ENCODE assay signal across 8 cellular contexts in genomic region chr1:223711838-223712183, GRCh38. TPM values are rescaled to one million over a fixed set of nuclear protein-coding genes. Genes with fewer than 3 reads are reported as not detected.
A peak's percentile ranks its signal among the peaks of the same experiment; 100 is the strongest.
DNase-seq lines count a peak whose midpoint lies in the region; ATAC-seq, FAIRE-seq and TF ChIP-seq lines count a peak whose summit lies in the region.

No MANE protein-coding gene starts in this region.

- no peak for DNase-seq in T-helper 1 cell
- DNase-seq in adrenal gland, result no peak
- peak; percentile 36 for DNase-seq in kidney
- DNase-seq in GM12892 (ENCODE audit: insufficient read length), result no peak
- DNase-seq in stimulated activated CD4-positive, alpha-beta T cell treated with anti-CD3 and anti-CD28 coated beads, Interleukin-12 subunit alpha, Interleukin-12 subunit beta, amount 100 ng/mL, for 4 hours, result no peak

- H3K4me3 Mint-ChIP-seq in T-helper 1 cell treated with Interleukin-12 subunit alpha and Interleukin-12 subunit beta and Interleukin-4 antibody, amounts not matched to agents 30 μg/mL and 1 μg/mL, for 36 hours, result peak overlapping the region; percentile 57

- H3K9ac ChIP-seq in kidney (ENCODE audit: low read length in 2 of 2) (peak overlapping the region; percentile 17 to 81), subcutaneous abdominal adipose tissue (ENCODE audit: low read length in 5 of 5) (peak overlapping the region; percentile 17 to 77 (median 65))

- FAIRE-seq in kidney (lab: Jason Lieb, UNC) (no peak), GM12892 (lab: Jason Lieb, UNC) (no peak)

- TF ChIP-seq CTCF in adrenal gland (IDR thresholded peaks at IDR 0.05), result no peak
- no peak for TF ChIP-seq CTCF in kidney (IDR thresholded peaks at IDR 0.05; ENCODE audit: borderline replicate concordance, extremely low read depth, insufficient read depth)

- intact Hi-C loops in adrenal gland (cut with DNase I), result loop anchor here (2.0 to 5.0 kb wide), 2 partner anchors 35 to 37 kb away; no protein-coding TSS in a partner anchor
- intact Hi-C loops in kidney (cut with DNase I), result loop anchor here (5.0 kb wide), 1 partner anchor 35 kb away; no protein-coding TSS in a partner anchor

- H3K4me3 ChIP-seq in adrenal gland (peak overlapping the region in 1 of 4 donors; percentile 91), kidney (ENCODE audit: low read length in 2 of 2) (peak overlapping the region; percentile 44 to 61), subcutaneous abdominal adipose tissue (ENCODE audit: low read depth in 1 of 5, low read length in 5 of 5) (peak overlapping the region in 4 of 5 donors; percentile 38 to 83 (median 66))

- no peaks in the 10 kb centered on the region for H3K36me3 ChIP-seq in adrenal gland (replicated peaks in 1 of 2)
- H3K36me3 ChIP-seq in kidney (ENCODE audit: control insufficient read depth in 1 of 2, insufficient read depth in 2 of 2, low read length in 2 of 2), result peaks cover 0 to 3% of the 10 kb centered on the region in 2 donors
- peaks cover 0 to 6% (median 0%) of the 10 kb centered on the region in 5 donors for H3K36me3 ChIP-seq in subcutaneous abdominal adipose tissue (ENCODE audit: control insufficient read depth in 5 of 5, insufficient read depth in 5 of 5, low read length in 5 of 5)

- peak overlapping the region in 3 of 5 donors; percentile 94 to 97 (median 97) for H3K27ac ChIP-seq in adrenal gland
- peak overlapping the region; percentile 72 to 97 for H3K27ac ChIP-seq in kidney (ENCODE audit: low read depth in 2 of 2, low read length in 2 of 2)
- peak overlapping the region; percentile 94 for H3K27ac ChIP-seq in subcutaneous abdominal adipose tissue (ENCODE audit: low read depth, low read length)

- TF ChIP-seq POLR2A in adrenal gland (IDR thresholded peaks at IDR 0.05) (no peak), GM12892 (IDR thresholded peaks at IDR 0.05; ENCODE audit: low read depth, low read length) (no peak)

- no peaks in the 10 kb centered on the region for H3K9me3 ChIP-seq in adrenal gland (replicated peaks in 1 of 3)
- H3K9me3 ChIP-seq in kidney (ENCODE audit: control insufficient read depth in 1 of 2, low read length in 2 of 2), result no peaks in the 10 kb centered on the region
- no peaks in the 10 kb centered on the region for H3K9me3 ChIP-seq in subcutaneous abdominal adipose tissue (ENCODE audit: control insufficient read depth in 5 of 5, low read length in 5 of 5)

- WGBS in adrenal gland, 4 donors, result 64 to 76% (median 68%) methylated on average over 10 to 11 of the region's 11 CpGs

- H3K27me3 ChIP-seq in adrenal gland (no peaks in the 10 kb centered on the region), subcutaneous abdominal adipose tissue (ENCODE audit: control insufficient read depth in 5 of 5, insufficient read depth in 4 of 5, low read length in 5 of 5) (no peaks in the 10 kb centered on the region)

- H3K4me1 ChIP-seq in adrenal gland (replicated peaks in 1 of 2), result peaks cover 46 to 61% of the 10 kb centered on the region in 2 donors
- H3K4me1 ChIP-seq in kidney (ENCODE audit: control insufficient read depth in 1 of 2, insufficient read depth in 1 of 2, low read depth in 1 of 2, low read length in 2 of 2), result peaks cover 9 to 39% of the 10 kb centered on the region in 2 donors
- peaks cover 25 to 75% (median 67%) of the 10 kb centered on the region in 5 donors for H3K4me1 ChIP-seq in subcutaneous abdominal adipose tissue (ENCODE audit: control insufficient read depth in 5 of 5, insufficient read depth in 5 of 5, low read length in 5 of 5)

- H3K9me3 Mint-ChIP-seq in T-helper 1 cell treated with Interleukin-12 subunit alpha and Interleukin-12 subunit beta and Interleukin-4 antibody, amounts not matched to agents 30 μg/mL and 1 μg/mL, for 36 hours, result no peaks in the 10 kb centered on the region

- peaks cover 60% of the 10 kb centered on the region for H3K4me1 Mint-ChIP-seq in T-helper 1 cell treated with Interleukin-12 subunit alpha and Interleukin-12 subunit beta and Interleukin-4 antibody, amounts not matched to agents 30 μg/mL and 1 μg/mL, for 36 hours (ENCODE audit: low read depth)

- peak overlapping the region; percentile 71 for H3K27ac Mint-ChIP-seq in T-helper 1 cell treated with Interleukin-12 subunit alpha and Interleukin-12 subunit beta and Interleukin-4 antibody, amounts not matched to agents 30 μg/mL and 1 μg/mL, for 36 hours

- H3K27me3 Mint-ChIP-seq in T-helper 1 cell treated with Interleukin-12 subunit alpha and Interleukin-12 subunit beta and Interleukin-4 antibody, amounts not matched to agents 30 μg/mL and 1 μg/mL, for 36 hours (ENCODE audit: low read depth), result peaks cover 7% of the 10 kb centered on the region

- H3K36me3 Mint-ChIP-seq in T-helper 1 cell treated with Interleukin-12 subunit alpha and Interleukin-12 subunit beta and Interleukin-4 antibody, amounts not matched to agents 30 μg/mL and 1 μg/mL, for 36 hours (ENCODE audit: low read depth), result peaks cover 17% of the 10 kb centered on the region

- no peak for ATAC-seq in GM18870 (IDR thresholded peaks at IDR 0.05; ENCODE audit: unreplicated experiment)

RNA-seq across cellular contexts. Expression of gene CAPN2, which starts 0.5 kb away (rescaled TPM):
- 100 to 1,000 TPM; 117 to 214 (median 199) TPM for total RNA-seq in adrenal gland
- polyA plus RNA-seq in adrenal gland, result 100 to 1,000 TPM; 110 to 366 (median 258) TPM
- 276 TPM for total RNA-seq in kidney
- 175 TPM for polyA plus RNA-seq in kidney (ENCODE audit: insufficient read depth, low read depth, low replicate concordance)
- 43.2 TPM for polyA plus RNA-seq in GM12892 (2012; ENCODE audit: missing spikeins)

RNA-seq across cellular contexts. Expression of gene CAPN8, which starts 46.3 kb away (rescaled TPM):
- total RNA-seq in adrenal gland, result 1 to 10 TPM in 2 of 8 donors, under 1 TPM in 3, not detected in 3; 0.14 to 1.1 (median 0.42) TPM
- polyA plus RNA-seq in adrenal gland, result 1 to 10 TPM in 1 of 3 donors, under 1 TPM in 1, not detected in 1; 0.53 to 1.7 TPM
- total RNA-seq in kidney, result 56.1 TPM
- 0.84 TPM for polyA plus RNA-seq in kidney (ENCODE audit: insufficient read depth, low read depth, low replicate concordance)
- 0.66 TPM for polyA plus RNA-seq in GM12892 (2012; ENCODE audit: missing spikeins)

Comparison
In these comparisons a context has a peak if more than half of its experiments do, and no peak if none do; other contexts are left out.
1. RNA of gene CAPN8, which starts 46.3 kb away (total RNA-seq): 56.1 TPM in kidney (single experiment); 0.14 to 1.1 TPM in adrenal gland; every median in the first group is over 10 times any median in the second.
2. Peak in every context shown above with its lines, with median percentiles within 50 percentile points of each other: H3K27ac ChIP-seq.